ENCODE assay signal across 16 cellular contexts in the genomic region with DNA sequence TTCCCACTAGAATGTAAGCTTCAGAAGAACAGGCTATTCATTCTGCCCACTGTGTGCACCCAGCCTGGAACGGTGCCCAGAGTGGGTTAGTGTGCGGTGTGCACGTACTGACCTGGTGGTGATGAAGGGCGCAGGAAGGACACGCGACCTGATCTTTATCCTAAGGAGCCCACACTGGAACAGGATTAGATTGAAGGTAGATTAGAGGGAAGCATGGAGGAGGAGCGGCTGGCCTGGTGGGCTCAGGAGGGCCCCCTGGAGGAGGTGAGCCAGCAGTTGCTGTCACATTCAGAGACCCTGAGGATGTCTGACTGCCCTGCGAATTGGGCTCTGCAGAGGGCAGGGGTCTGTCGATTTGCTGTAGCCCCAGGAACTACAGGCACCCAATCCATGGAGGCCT.
DNase-seq lines count a peak whose midpoint lies in the region; ATAC-seq and TF ChIP-seq lines count a peak whose summit lies in the region.
"Had no signal": no experiment of that assay in that cellular context is flagged by ENCODE, and none has a peak within 500 bp of the region (broad histone marks: within the 10 kb centered on the region; RNA-seq: fewer than 3 reads in every experiment).

No MANE protein-coding gene starts in this region.

- DNase-seq in BE2C (no peak), HFF-Myc (ENCODE audit: extremely low read depth, low read depth) (no peak), choroid plexus epithelial cell (ENCODE audit: low read depth) (no peak), osteoblast (ENCODE audit: insufficient read length, low spot score, missing footprints) (no peak), GM10266 (ENCODE audit: extremely low spot score) (no peak), NCI-H1417 (lab: John Stamatoyannopoulos, UW) (no peak)
- DNase-seq in activated CD4-positive, CD25-positive, alpha-beta regulatory T cell treated with anti-CD3 and anti-CD28 coated beads, Interleukin-2, amount 50 U/mL, for 72 hours: no peak
- DNase-seq: activated CD4-positive, alpha-beta T cell treated with anti-CD3 and anti-CD28 coated beads, Interleukin-2, amount 50 U/mL, for 48 hours; body of pancreas; hypothalamus; Karpas-422; NCI-H2107; occipital lobe had no signal

- no peaks in the 10 kb centered on the region for H4K20me1 ChIP-seq in osteoblast (ENCODE audit: insufficient read depth, low read length)

- no peaks in the 10 kb centered on the region for H3K9me3 ChIP-seq in BE2C
- H3K9me3 ChIP-seq in osteoblast (ENCODE audit: low read depth, low read length): no peaks in the 10 kb centered on the region
- H3K9me3 ChIP-seq: body of pancreas had no signal

- TF ChIP-seq CTCF in BE2C (IDR thresholded peaks at IDR 0.05; ENCODE audit: low read depth, low read length) (peak; percentile 53), HFF-Myc (IDR thresholded peaks at IDR 0.05; ENCODE audit: low read depth, low read length, missing control alignments) (peak; percentile 48), choroid plexus epithelial cell (conservative IDR thresholded peaks at IDR 0.05; ENCODE audit: low read depth, low read length) (peak; percentile 32), osteoblast (IDR thresholded peaks at IDR 0.05; ENCODE audit: extremely low read depth, low read depth, low read length) (peak; percentile 8), GM10266 (IDR thresholded peaks at IDR 0.05; ENCODE audit: control insufficient read depth, insufficient read depth, low read depth, missing control alignments) (no peak)

- H3K4me1 ChIP-seq in BE2C: no peaks in the 10 kb centered on the region
- no peaks in the 10 kb centered on the region for H3K4me1 ChIP-seq in osteoblast (ENCODE audit: insufficient read depth, low read length)
- H3K4me1 ChIP-seq: body of pancreas had no signal

- no peak overlapping the region for H3K4me2 ChIP-seq in osteoblast (ENCODE audit: insufficient read depth, low read length)

- H3K27me3 ChIP-seq in BE2C (no peaks in the 10 kb centered on the region), osteoblast (ENCODE audit: insufficient read depth, low read length) (peaks cover 4% of the 10 kb centered on the region)
- H3K27me3 ChIP-seq: body of pancreas had no signal

- no peak overlapping the region for H3K4me3 ChIP-seq in BE2C (ENCODE audit: low read depth, low read length)
- no peak overlapping the region for H3K4me3 ChIP-seq in HFF-Myc (replicated peaks; ENCODE audit: low read depth, low read length)
- no peak overlapping the region for H3K4me3 ChIP-seq in choroid plexus epithelial cell (ENCODE audit: low read depth, low read length)
- H3K4me3 ChIP-seq in osteoblast (ENCODE audit: insufficient read depth, low read length): no peak overlapping the region
- H3K4me3 ChIP-seq: body of pancreas, lung had no signal

- no peak overlapping the region for H2AFZ ChIP-seq in osteoblast (ENCODE audit: low read length)

- no peaks in the 10 kb centered on the region for H3K79me2 ChIP-seq in osteoblast (ENCODE audit: insufficient read depth, low read length)

- H3K36me3 ChIP-seq in BE2C (no peaks in the 10 kb centered on the region), osteoblast (ENCODE audit: insufficient read depth, low read length) (no peaks in the 10 kb centered on the region)

- no peak for ATAC-seq in GM18502 (IDR thresholded peaks at IDR 0.05; ENCODE audit: poor library complexity, unreplicated experiment)
- ATAC-seq: body of pancreas had no signal

- H3K27ac ChIP-seq in osteoblast (ENCODE audit: low read depth, low read length): no peak overlapping the region
- H3K27ac ChIP-seq: body of pancreas, C4-2B had no signal
